In genomic region chr12:7916936-7917335, GRCh38 we compare ENCODE assay signal across 3 cellular contexts.
TF ChIP-seq lines count a peak whose summit lies in the region.

No MANE protein-coding gene starts in this region.

TF ChIP-seq in SK-N-SH treated with all-trans-retinoic acid at 6 μM for 48 hours, 23 proteins besides CTCF, POLR2A, EP300 and RAD21:
- TF ChIP-seq TCF4 (CRISPR knock-in tag; IDR thresholded peaks at IDR 0.05; ENCODE audit: borderline replicate concordance) (no peak), PPARA (CRISPR knock-in tag; IDR thresholded peaks at IDR 0.05; ENCODE audit: borderline replicate concordance) (no peak), SNAI2 (CRISPR knock-in tag; IDR thresholded peaks at IDR 0.05) (no peak), CSRNP3 (CRISPR knock-in tag; IDR thresholded peaks at IDR 0.05) (no peak), ESRRG (CRISPR knock-in tag; IDR thresholded peaks at IDR 0.05) (no peak), ZC3H10 (CRISPR knock-in tag; IDR thresholded peaks at IDR 0.05) (no peak), ZNF70 (CRISPR knock-in tag; IDR thresholded peaks at IDR 0.05) (no peak), POU6F1 (CRISPR knock-in tag; IDR thresholded peaks at IDR 0.05; ENCODE audit: borderline replicate concordance, low read depth) (no peak), BACH2 (CRISPR knock-in tag; IDR thresholded peaks at IDR 0.05; ENCODE audit: borderline replicate concordance) (no peak), ZNF8 (CRISPR knock-in tag; IDR thresholded peaks at IDR 0.05) (no peak), TOX (CRISPR knock-in tag; IDR thresholded peaks at IDR 0.05; ENCODE audit: borderline replicate concordance) (no peak), ZFP3 (CRISPR knock-in tag; IDR thresholded peaks at IDR 0.05) (no peak)

TF ChIP-seq in SK-N-SH, 30 proteins besides CTCF, POLR2A, EP300 and RAD21:
- TF ChIP-seq REST (IDR thresholded peaks at IDR 0.05; ENCODE audit: low read depth, low read length) (no peak), PBX3 (IDR thresholded peaks at IDR 0.05) (no peak), TAF1 (IDR thresholded peaks at IDR 0.05; ENCODE audit: borderline replicate concordance, low read depth, low read length) (no peak), IRF3 (IDR thresholded peaks at IDR 0.05; ENCODE audit: low read depth, low read length) (no peak), GABPA (IDR thresholded peaks at IDR 0.05; ENCODE audit: low read depth) (no peak), EZH2phosphoT487 (IDR thresholded peaks at IDR 0.05; ENCODE audit: borderline replicate concordance, low read depth) (no peak), RCOR1 (IDR thresholded peaks at IDR 0.05; ENCODE audit: low read length) (no peak), RXRA (IDR thresholded peaks at IDR 0.05; ENCODE audit: borderline replicate concordance, low read depth) (no peak), NRF1 (IDR thresholded peaks at IDR 0.05; ENCODE audit: low read depth, low read length) (no peak), USF1 (IDR thresholded peaks at IDR 0.05; ENCODE audit: borderline replicate concordance, low read depth) (no peak), CHD2 (IDR thresholded peaks at IDR 0.05; ENCODE audit: low read length, partially characterized antibody) (no peak), MEF2A (IDR thresholded peaks at IDR 0.05; ENCODE audit: borderline replicate concordance, low read depth) (no peak), RFX5 (IDR thresholded peaks at IDR 0.05; ENCODE audit: low read length) (no peak), FOSL2 (IDR thresholded peaks at IDR 0.05; ENCODE audit: borderline replicate concordance, low read depth) (no peak), MXI1 (IDR thresholded peaks at IDR 0.05; ENCODE audit: low read depth, low read length) (no peak), SIN3A (IDR thresholded peaks at IDR 0.05; ENCODE audit: borderline replicate concordance, low read depth, low read length) (no peak), YY1 (IDR thresholded peaks at IDR 0.05; ENCODE audit: low read depth) (no peak), NFIC (IDR thresholded peaks at IDR 0.05; ENCODE audit: borderline replicate concordance) (no peak), TCF12 (IDR thresholded peaks at IDR 0.05) (no peak)

TF ChIP-seq in GM12878, 131 proteins besides CTCF, POLR2A, EP300 and RAD21:
- TF ChIP-seq RELA (IDR thresholded peaks at IDR 0.05; ENCODE audit: borderline replicate concordance, partially characterized antibody) (no peak), MTA2 (IDR thresholded peaks at IDR 0.05; ENCODE audit: low read depth) (no peak), ZNF592 (IDR thresholded peaks at IDR 0.05) (no peak), RFX5 (IDR thresholded peaks at IDR 0.05; ENCODE audit: low read depth, low read length) (no peak), MTA3 (IDR thresholded peaks at IDR 0.05; ENCODE audit: borderline replicate concordance, low read length) (no peak), FOXM1 (IDR thresholded peaks at IDR 0.05; ENCODE audit: low read depth, low read length) (no peak), CEBPZ (IDR thresholded peaks at IDR 0.05; ENCODE audit: low read depth, low read length) (no peak), USF1 (IDR thresholded peaks at IDR 0.05; ENCODE audit: borderline replicate concordance, extremely low read length, insufficient read depth, low read depth, low read length) (no peak), TAF1 (IDR thresholded peaks at IDR 0.05; ENCODE audit: borderline replicate concordance, low read depth, low read length) (no peak)
